Comparison of ENCODE assay signal across 2 cellular contexts in the genomic region with DNA sequence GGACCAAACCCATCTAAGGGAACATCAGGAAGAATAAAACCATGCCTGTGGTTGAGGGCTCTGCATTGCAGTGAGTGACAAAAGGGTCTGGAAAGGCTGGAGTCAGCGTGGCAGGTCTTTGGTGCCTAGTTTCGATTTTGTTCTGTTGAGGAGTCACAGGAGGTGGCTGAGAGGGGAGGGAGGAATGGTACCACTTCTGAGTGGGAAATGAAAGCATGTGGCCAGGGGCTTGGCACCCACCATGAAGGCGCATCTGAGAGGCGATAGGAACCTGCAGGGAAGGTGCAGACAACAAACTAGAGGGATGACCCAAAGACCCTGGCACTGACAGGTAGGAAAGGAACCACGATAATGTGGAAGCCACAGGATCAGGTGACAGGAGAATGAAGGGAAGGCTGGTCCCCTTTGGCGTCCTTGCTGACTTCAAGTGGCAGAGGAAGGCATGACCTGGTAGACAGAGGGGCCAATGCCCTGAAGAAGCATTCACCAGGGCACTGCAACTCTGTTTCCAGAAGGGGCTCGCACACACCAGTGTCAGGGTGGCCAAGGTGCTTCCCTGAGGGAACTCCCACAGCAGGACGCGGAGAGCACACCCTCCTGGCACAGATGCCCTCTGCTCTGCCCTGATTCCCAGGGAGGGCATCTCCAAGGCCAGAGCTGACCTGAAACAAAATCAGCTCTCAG.
TF ChIP-seq lines count a peak whose summit lies in the region.

No MANE protein-coding gene starts in this region.

TF ChIP-seq in liver, 16 proteins besides CTCF, POLR2A, EP300 and RAD21:
- no peak for TF ChIP-seq YY1 (IDR thresholded peaks at IDR 0.05)
- TF ChIP-seq, protein P1, sequence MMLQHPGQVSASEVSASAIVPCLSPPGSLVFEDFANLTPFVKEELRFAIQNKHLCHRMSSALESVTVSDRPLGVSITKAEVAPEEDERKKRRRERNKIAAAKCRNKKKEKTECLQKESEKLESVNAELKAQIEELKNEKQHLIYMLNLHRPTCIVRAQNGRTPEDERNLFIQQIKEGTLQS (IDR thresholded peaks at IDR 0.05): no peak
- TF ChIP-seq, protein P2, sequence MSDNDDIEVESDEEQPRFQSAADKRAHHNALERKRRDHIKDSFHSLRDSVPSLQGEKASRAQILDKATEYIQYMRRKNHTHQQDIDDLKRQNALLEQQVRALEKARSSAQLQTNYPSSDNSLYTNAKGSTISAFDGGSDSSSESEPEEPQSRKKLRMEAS (IDR thresholded peaks at IDR 0.05): no peak
- TF ChIP-seq, protein P3, sequence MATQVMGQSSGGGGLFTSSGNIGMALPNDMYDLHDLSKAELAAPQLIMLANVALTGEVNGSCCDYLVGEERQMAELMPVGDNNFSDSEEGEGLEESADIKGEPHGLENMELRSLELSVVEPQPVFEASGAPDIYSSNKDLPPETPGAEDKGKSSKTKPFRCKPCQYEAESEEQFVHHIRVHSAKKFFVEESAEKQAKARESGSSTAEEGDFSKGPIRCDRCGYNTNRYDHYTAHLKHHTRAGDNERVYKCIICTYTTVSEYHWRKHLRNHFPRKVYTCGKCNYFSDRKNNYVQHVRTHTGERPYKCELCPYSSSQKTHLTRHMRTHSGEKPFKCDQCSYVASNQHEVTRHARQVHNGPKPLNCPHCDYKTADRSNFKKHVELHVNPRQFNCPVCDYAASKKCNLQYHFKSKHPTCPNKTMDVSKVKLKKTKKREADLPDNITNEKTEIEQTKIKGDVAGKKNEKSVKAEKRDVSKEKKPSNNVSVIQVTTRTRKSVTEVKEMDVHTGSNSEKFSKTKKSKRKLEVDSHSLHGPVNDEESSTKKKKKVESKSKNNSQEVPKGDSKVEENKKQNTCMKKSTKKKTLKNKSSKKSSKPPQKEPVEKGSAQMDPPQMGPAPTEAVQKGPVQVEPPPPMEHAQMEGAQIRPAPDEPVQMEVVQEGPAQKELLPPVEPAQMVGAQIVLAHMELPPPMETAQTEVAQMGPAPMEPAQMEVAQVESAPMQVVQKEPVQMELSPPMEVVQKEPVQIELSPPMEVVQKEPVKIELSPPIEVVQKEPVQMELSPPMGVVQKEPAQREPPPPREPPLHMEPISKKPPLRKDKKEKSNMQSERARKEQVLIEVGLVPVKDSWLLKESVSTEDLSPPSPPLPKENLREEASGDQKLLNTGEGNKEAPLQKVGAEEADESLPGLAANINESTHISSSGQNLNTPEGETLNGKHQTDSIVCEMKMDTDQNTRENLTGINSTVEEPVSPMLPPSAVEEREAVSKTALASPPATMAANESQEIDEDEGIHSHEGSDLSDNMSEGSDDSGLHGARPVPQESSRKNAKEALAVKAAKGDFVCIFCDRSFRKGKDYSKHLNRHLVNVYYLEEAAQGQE (IDR thresholded peaks at IDR 0.05): no peak
- no peak for TF ChIP-seq HNF4A (conservative IDR thresholded peaks at IDR 0.05)
- TF ChIP-seq, protein P4, sequence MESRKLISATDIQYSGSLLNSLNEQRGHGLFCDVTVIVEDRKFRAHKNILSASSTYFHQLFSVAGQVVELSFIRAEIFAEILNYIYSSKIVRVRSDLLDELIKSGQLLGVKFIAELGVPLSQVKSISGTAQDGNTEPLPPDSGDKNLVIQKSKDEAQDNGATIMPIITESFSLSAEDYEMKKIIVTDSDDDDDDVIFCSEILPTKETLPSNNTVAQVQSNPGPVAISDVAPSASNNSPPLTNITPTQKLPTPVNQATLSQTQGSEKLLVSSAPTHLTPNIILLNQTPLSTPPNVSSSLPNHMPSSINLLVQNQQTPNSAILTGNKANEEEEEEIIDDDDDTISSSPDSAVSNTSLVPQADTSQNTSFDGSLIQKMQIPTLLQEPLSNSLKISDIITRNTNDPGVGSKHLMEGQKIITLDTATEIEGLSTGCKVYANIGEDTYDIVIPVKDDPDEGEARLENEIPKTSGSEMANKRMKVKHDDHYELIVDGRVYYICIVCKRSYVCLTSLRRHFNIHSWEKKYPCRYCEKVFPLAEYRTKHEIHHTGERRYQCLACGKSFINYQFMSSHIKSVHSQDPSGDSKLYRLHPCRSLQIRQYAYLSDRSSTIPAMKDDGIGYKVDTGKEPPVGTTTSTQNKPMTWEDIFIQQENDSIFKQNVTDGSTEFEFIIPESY (IDR thresholded peaks at IDR 0.05): no peak
- no peak for TF ChIP-seq GABPA (IDR thresholded peaks at IDR 0.05 in 1 of 2, conservative IDR thresholded peaks at IDR 0.05 in 1 of 2)

TF ChIP-seq in HepG2, 621 proteins besides CTCF, POLR2A, EP300 and RAD21:
- TF ChIP-seq ZSCAN20 (CRISPR knock-in tag; IDR thresholded peaks at IDR 0.05; ENCODE audit: borderline replicate concordance) (no peak), ZNF678 (CRISPR knock-in tag; IDR thresholded peaks at IDR 0.05) (no peak), MZF1 (CRISPR knock-in tag; IDR thresholded peaks at IDR 0.05; ENCODE audit: borderline replicate concordance) (no peak), SMARCC2 (IDR thresholded peaks at IDR 0.05) (no peak), IKZF1 (IDR thresholded peaks at IDR 0.05) (no peak), ZFP82 (CRISPR knock-in tag; IDR thresholded peaks at IDR 0.05; ENCODE audit: borderline replicate concordance) (no peak), ZFP36L2 (CRISPR knock-in tag; IDR thresholded peaks at IDR 0.05) (no peak), ZNF160 (CRISPR knock-in tag; IDR thresholded peaks at IDR 0.05) (no peak), TP53 (CRISPR knock-in tag; conservative IDR thresholded peaks at IDR 0.05) (no peak), ZNF782 (CRISPR knock-in tag; IDR thresholded peaks at IDR 0.05; ENCODE audit: borderline replicate concordance) (no peak), ZSCAN29 (CRISPR knock-in tag; conservative IDR thresholded peaks at IDR 0.05) (no peak), ZMYM3 (CRISPR knock-in tag; IDR thresholded peaks at IDR 0.05) (no peak), ARHGAP35 (CRISPR knock-in tag; IDR thresholded peaks at IDR 0.05; ENCODE audit: borderline replicate concordance) (no peak), SNAPC2 (CRISPR knock-in tag; IDR thresholded peaks at IDR 0.05) (no peak), SALL1 (CRISPR knock-in tag; IDR thresholded peaks at IDR 0.05) (no peak), ZSCAN22 (CRISPR knock-in tag; IDR thresholded peaks at IDR 0.05) (no peak), ZNF883 (CRISPR knock-in tag; IDR thresholded peaks at IDR 0.05; ENCODE audit: not compliant biosample characterization) (no peak)
- TF ChIP-seq, protein P5, sequence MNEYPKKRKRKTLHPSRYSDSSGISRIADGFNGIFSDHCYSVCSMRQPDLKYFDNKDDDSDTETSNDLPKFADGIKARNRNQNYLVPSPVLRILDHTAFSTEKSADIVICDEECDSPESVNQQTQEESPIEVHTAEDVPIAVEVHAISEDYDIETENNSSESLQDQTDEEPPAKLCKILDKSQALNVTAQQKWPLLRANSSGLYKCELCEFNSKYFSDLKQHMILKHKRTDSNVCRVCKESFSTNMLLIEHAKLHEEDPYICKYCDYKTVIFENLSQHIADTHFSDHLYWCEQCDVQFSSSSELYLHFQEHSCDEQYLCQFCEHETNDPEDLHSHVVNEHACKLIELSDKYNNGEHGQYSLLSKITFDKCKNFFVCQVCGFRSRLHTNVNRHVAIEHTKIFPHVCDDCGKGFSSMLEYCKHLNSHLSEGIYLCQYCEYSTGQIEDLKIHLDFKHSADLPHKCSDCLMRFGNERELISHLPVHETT (CRISPR knock-in tag; conservative IDR thresholded peaks at IDR 0.05): no peak
- TF ChIP-seq, protein P6, sequence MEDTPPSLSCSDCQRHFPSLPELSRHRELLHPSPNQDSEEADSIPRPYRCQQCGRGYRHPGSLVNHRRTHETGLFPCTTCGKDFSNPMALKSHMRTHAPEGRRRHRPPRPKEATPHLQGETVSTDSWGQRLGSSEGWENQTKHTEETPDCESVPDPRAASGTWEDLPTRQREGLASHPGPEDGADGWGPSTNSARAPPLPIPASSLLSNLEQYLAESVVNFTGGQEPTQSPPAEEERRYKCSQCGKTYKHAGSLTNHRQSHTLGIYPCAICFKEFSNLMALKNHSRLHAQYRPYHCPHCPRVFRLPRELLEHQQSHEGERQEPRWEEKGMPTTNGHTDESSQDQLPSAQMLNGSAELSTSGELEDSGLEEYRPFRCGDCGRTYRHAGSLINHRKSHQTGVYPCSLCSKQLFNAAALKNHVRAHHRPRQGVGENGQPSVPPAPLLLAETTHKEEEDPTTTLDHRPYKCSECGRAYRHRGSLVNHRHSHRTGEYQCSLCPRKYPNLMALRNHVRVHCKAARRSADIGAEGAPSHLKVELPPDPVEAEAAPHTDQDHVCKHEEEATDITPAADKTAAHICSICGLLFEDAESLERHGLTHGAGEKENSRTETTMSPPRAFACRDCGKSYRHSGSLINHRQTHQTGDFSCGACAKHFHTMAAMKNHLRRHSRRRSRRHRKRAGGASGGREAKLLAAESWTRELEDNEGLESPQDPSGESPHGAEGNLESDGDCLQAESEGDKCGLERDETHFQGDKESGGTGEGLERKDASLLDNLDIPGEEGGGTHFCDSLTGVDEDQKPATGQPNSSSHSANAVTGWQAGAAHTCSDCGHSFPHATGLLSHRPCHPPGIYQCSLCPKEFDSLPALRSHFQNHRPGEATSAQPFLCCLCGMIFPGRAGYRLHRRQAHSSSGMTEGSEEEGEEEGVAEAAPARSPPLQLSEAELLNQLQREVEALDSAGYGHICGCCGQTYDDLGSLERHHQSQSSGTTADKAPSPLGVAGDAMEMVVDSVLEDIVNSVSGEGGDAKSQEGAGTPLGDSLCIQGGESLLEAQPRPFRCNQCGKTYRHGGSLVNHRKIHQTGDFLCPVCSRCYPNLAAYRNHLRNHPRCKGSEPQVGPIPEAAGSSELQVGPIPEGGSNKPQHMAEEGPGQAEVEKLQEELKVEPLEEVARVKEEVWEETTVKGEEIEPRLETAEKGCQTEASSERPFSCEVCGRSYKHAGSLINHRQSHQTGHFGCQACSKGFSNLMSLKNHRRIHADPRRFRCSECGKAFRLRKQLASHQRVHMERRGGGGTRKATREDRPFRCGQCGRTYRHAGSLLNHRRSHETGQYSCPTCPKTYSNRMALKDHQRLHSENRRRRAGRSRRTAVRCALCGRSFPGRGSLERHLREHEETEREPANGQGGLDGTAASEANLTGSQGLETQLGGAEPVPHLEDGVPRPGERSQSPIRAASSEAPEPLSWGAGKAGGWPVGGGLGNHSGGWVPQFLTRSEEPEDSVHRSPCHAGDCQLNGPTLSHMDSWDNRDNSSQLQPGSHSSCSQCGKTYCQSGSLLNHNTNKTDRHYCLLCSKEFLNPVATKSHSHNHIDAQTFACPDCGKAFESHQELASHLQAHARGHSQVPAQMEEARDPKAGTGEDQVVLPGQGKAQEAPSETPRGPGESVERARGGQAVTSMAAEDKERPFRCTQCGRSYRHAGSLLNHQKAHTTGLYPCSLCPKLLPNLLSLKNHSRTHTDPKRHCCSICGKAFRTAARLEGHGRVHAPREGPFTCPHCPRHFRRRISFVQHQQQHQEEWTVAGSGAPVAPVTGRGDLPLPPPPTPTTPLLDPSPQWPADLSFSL (CRISPR knock-in tag; IDR thresholded peaks at IDR 0.05): no peak
- TF ChIP-seq, protein P7, sequence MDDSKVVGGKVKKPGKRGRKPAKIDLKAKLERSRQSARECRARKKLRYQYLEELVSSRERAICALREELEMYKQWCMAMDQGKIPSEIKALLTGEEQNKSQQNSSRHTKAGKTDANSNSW (CRISPR knock-in tag; IDR thresholded peaks at IDR 0.05; ENCODE audit: borderline replicate concordance): no peak
